ENCODE assay signal across 13 cellular contexts in genomic region chr14:93880025-93880820, GRCh38. TPM values are rescaled to one million over a fixed set of nuclear protein-coding genes. Genes with fewer than 3 reads are reported as not detected.
DNase-seq lines count a peak whose midpoint lies in the region; ATAC-seq, FAIRE-seq and TF ChIP-seq lines count a peak whose summit lies in the region.
"Had no signal": no experiment of that assay in that cellular context is flagged by ENCODE, and none has a peak within 500 bp of the region (broad histone marks: within the 10 kb centered on the region; RNA-seq: fewer than 3 reads in every experiment).

No MANE protein-coding gene starts in this region.

- intact Hi-C loops in left ventricle myocardium inferior (cut with micrococcal nuclease): no loop called here
- intact Hi-C loops in Right ventricle myocardium superior (cut with DNase I): no loop called here
- intact Hi-C loops in ascending aorta (cut with DNase I): no loop called here
- intact Hi-C loops in kidney (cut with DNase I): no loop called here
- intact Hi-C loops in vagina (cut with DNase I): no loop called here

- H3K27ac ChIP-seq in left ventricle myocardium inferior (replicated peaks) (no peak overlapping the region), ascending aorta (peak overlapping the region; percentile 15 to 36), kidney (ENCODE audit: low read depth in 2 of 2, low read length in 2 of 2) (no peak overlapping the region), vagina (peak overlapping the region; percentile 41)
- H3K27ac ChIP-seq: right atrium auricular region had no signal

- DNase-seq in left ventricle myocardium inferior (no peak), Right ventricle myocardium superior (no peak), ascending aorta (ENCODE audit: low spot score in 2 of 2) (no peak), kidney (peak; percentile 94), vagina (ENCODE audit: extremely low spot score in 2 of 2) (no peak), germinal center (ENCODE audit: low spot score) (no peak), occipital lobe (lab: John Stamatoyannopoulos, UW) (no peak)
- DNase-seq: activated CD4-positive, alpha-beta T cell treated with anti-CD3 and anti-CD28 coated beads, Interleukin-2, amount 10 ng/mL, durations not matched to agents 7 days and 5 days; left colon; NCI-H510A had no signal

- no peak for TF ChIP-seq CTCF in left ventricle myocardium inferior (IDR thresholded peaks at IDR 0.05; ENCODE audit: borderline replicate concordance)
- no peak for TF ChIP-seq CTCF in ascending aorta (IDR thresholded peaks at IDR 0.05)
- TF ChIP-seq CTCF in kidney (IDR thresholded peaks at IDR 0.05; ENCODE audit: borderline replicate concordance, extremely low read depth, insufficient read depth): no peak
- no peak for TF ChIP-seq CTCF in vagina (IDR thresholded peaks at IDR 0.05)

- peaks cover 4% of the 10 kb centered on the region for H3K4me1 ChIP-seq in left ventricle myocardium inferior
- H3K4me1 ChIP-seq in ascending aorta: peaks cover 0 to 6% of the 10 kb centered on the region in 2 donors
- H3K4me1 ChIP-seq in kidney (ENCODE audit: control insufficient read depth in 1 of 2, insufficient read depth in 1 of 2, low read depth in 1 of 2, low read length in 2 of 2): peaks cover 0 to 7% of the 10 kb centered on the region in 2 donors
- H3K4me1 ChIP-seq in vagina: peaks cover 12% of the 10 kb centered on the region

- H3K4me3 ChIP-seq in left ventricle myocardium inferior: peak overlapping the region; percentile 18
- H3K4me3 ChIP-seq in ascending aorta: peak overlapping the region; percentile 2 to 60
- H3K4me3 ChIP-seq in kidney (ENCODE audit: low read length in 2 of 2): peak overlapping the region; percentile 54 to 61
- H3K4me3 ChIP-seq in vagina: peak overlapping the region; percentile 9 to 14
- H3K4me3 ChIP-seq: right atrium auricular region had no signal

- ATAC-seq in Right ventricle myocardium superior (ENCODE audit: poor library complexity) (no peak), GM19035 (IDR thresholded peaks at IDR 0.05; ENCODE audit: unreplicated experiment) (no peak)
- ATAC-seq: left colon had no signal

- H3K9ac ChIP-seq in kidney (ENCODE audit: low read length in 2 of 2): no peak overlapping the region

- TF ChIP-seq POLR2A in vagina (IDR thresholded peaks at IDR 0.05): no peak

- H3K9me3 ChIP-seq in left ventricle myocardium inferior (replicated peaks) (peaks cover 4% of the 10 kb centered on the region), ascending aorta (no peaks in the 10 kb centered on the region), kidney (ENCODE audit: control insufficient read depth in 1 of 2, low read length in 2 of 2) (no peaks in the 10 kb centered on the region), vagina (no peaks in the 10 kb centered on the region)
- H3K9me3 ChIP-seq: right atrium auricular region had no signal

- no peak for FAIRE-seq in kidney (lab: Jason Lieb, UNC)

- H3K36me3 ChIP-seq in left ventricle myocardium inferior: no peaks in the 10 kb centered on the region
- no peaks in the 10 kb centered on the region for H3K36me3 ChIP-seq in ascending aorta
- H3K36me3 ChIP-seq in kidney (ENCODE audit: control insufficient read depth in 1 of 2, insufficient read depth in 2 of 2, low read length in 2 of 2): no peaks in the 10 kb centered on the region
- H3K36me3 ChIP-seq in vagina: no peaks in the 10 kb centered on the region
- H3K36me3 ChIP-seq: right atrium auricular region had no signal

- H3K27me3 ChIP-seq in left ventricle myocardium inferior (ENCODE audit: low read depth): peaks cover 35% of the 10 kb centered on the region
- no peaks in the 10 kb centered on the region for H3K27me3 ChIP-seq in ascending aorta
- H3K27me3 ChIP-seq in vagina: no peaks in the 10 kb centered on the region
- H3K27me3 ChIP-seq: right atrium auricular region had no signal

RNA-seq across cellular contexts. Expression of gene FAM181A, which starts 46.9 kb away (rescaled TPM):
- total RNA-seq in left ventricle myocardium inferior: not detected
- total RNA-seq in Right ventricle myocardium superior: not detected
- not detected for total RNA-seq in ascending aorta
- not detected for total RNA-seq in kidney
- not detected for polyA plus RNA-seq in kidney (ENCODE audit: insufficient read depth, low read depth, low replicate concordance)
- total RNA-seq in vagina: not detected
- total RNA-seq in occipital lobe: 3.0 TPM
- total RNA-seq: activated CD4-positive, alpha-beta T cell treated with anti-CD3 and anti-CD28 coated beads, Interleukin-2, amount 10 ng/mL, durations not matched to agents 7 days and 5 days; left colon; right atrium auricular region had no signal
- polyA plus RNA-seq: BJ had no signal

Comparison
In these comparisons a context has a peak if more than half of its experiments do, and no peak if none do; other contexts are left out.
1. H3K27ac ChIP-seq: peak in ascending aorta (2 of 2) and vagina (single experiment); none in left ventricle myocardium inferior (single experiment) and kidney (0 of 2).
2. Peak in every context shown above with its lines, with median percentiles within 50 percentile points of each other: H3K4me3 ChIP-seq.